8 cellular contexts compared by ENCODE assay signal in the genomic region with DNA sequence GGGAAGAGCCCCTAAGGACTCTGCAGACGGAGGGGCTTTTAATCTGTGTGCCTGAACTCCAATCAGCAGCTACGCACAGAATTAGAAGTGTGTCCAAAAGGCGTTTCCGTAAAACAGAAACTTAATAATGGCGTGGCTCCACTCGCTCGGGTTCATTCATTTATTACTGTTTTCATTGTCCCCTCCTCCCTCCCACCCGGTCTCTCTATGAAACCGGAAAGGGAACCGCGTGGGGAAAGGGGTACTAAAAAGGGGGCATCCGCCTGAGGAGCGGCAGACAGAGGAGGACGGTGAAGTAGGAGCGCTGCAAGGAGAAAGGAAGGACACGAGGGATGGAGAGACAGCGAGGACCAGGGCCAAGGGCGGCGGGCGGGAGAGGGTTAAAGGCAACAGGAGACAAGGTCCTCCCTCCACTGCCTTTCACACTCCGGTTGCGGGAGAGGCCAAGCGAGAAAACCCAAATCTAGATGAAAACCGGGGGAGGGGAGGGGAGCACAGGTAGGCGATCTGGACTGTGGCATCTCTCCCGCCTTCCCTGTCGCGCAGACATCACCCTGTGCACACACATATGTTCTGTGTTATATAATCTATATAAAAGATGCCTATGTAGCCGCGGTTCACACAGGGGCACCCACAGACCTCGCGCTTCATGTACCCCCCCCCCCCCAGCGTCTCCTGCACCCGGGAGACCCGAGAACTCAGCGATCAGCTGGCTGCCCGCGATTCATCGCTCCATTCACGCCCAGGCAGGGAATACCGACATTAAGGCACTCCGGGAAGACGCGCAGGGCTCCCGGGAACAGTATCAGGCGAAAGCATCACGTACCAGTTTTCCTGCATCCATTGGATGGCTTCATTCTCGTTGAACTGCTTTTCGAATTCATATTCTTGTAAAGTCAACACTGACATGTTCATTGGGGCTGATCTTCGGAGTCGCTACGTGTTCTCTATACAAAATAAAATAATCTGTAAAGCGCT. TPM values are rescaled to one million over a fixed set of nuclear protein-coding genes. Genes with fewer than 3 reads are reported as not detected.
DNase-seq lines count a peak whose midpoint lies in the region; ATAC-seq lines count a peak whose summit lies in the region.

No MANE protein-coding gene starts in this region.

- peak overlapping the region in 1 of 2 experiments; percentile 79 for H2BK12ac ChIP-seq in mesenchymal stem cell (ENCODE audit: low read length in 2 of 2)

- no peak overlapping the region for H2BK5ac ChIP-seq in mesenchymal stem cell (ENCODE audit: low read depth, low read length, poor library complexity, severe bottlenecking)

- DNase-seq in GF-D8 (lab: John Stamatoyannopoulos, UW) (peak; percentile 39), NCI-H69 (lab: John Stamatoyannopoulos, UW) (peak; percentile 70), mesenchymal stem cell (peak; percentile 68)
- peak; percentile 87 for DNase-seq in activated CD8-positive, alpha-beta memory T cell treated with anti-CD3 and anti-CD28 coated beads for 24 hours
- DNase-seq in effector memory CD4-positive, alpha-beta T cell: peak in 2 of 3 donors; percentile 8 to 12
- DNase-seq in stimulated activated CD8-positive, alpha-beta memory T cell treated with anti-CD3 and anti-CD28 coated beads, Interleukin-15, amount 100 ng/mL, for 48 hours (ENCODE audit: low read depth in 2 of 2): peak; percentile 37 to 38

- no peaks in the 10 kb centered on the region for H3K9me3 ChIP-seq in effector memory CD4-positive, alpha-beta T cell (ENCODE audit: control insufficient read depth, low read length)
- no peaks in the 10 kb centered on the region for H3K9me3 ChIP-seq in mesenchymal stem cell (ENCODE audit: control insufficient read depth, low read length)

- H2BK120ac ChIP-seq in mesenchymal stem cell (ENCODE audit: low read depth, low read length): peak overlapping the region; percentile 84

- peak overlapping the region; percentile 20 for H2AFZ ChIP-seq in mesenchymal stem cell (ENCODE audit: low read depth, low read length)

- H3K4ac ChIP-seq in mesenchymal stem cell (ENCODE audit: low read depth in 1 of 2, low read length in 2 of 2): peak overlapping the region; percentile 54 to 57

- H3K4me2 ChIP-seq in mesenchymal stem cell (ENCODE audit: low read length, poor library complexity, severe bottlenecking): peak overlapping the region; percentile 78

- H3K18ac ChIP-seq in mesenchymal stem cell (ENCODE audit: low read depth in 1 of 2, low read length in 2 of 2): peak overlapping the region; percentile 75 to 95

- peak overlapping the region; percentile 73 for H3K27ac ChIP-seq in effector memory CD4-positive, alpha-beta T cell (ENCODE audit: insufficient read depth, low read length, poor library complexity, severe bottlenecking)
- H3K27ac ChIP-seq in mesenchymal stem cell (ENCODE audit: low read length, poor library complexity, severe bottlenecking): peak overlapping the region; percentile 62

- H3K4me3 ChIP-seq in effector memory CD4-positive, alpha-beta T cell (ENCODE audit: insufficient read depth, low read depth, low read length, poor library complexity, severe bottlenecking): peak overlapping the region; percentile 95
- H3K4me3 ChIP-seq in mesenchymal stem cell (ENCODE audit: insufficient read depth in 1 of 2, low read depth in 1 of 2, low read length in 2 of 2): peak overlapping the region; percentile 94 to 96

- no peak overlapping the region for H4K91ac ChIP-seq in mesenchymal stem cell (ENCODE audit: low read length)

- H3K36me3 ChIP-seq in effector memory CD4-positive, alpha-beta T cell (ENCODE audit: control insufficient read depth, insufficient read depth, low read length): no peaks in the 10 kb centered on the region
- no peaks in the 10 kb centered on the region for H3K36me3 ChIP-seq in mesenchymal stem cell (ENCODE audit: control insufficient read depth in 1 of 2, insufficient read depth in 2 of 2, low read depth in 1 of 2, low read length in 2 of 2)

- no peak overlapping the region for H2AK5ac ChIP-seq in mesenchymal stem cell (ENCODE audit: low read length, severe bottlenecking)

- ATAC-seq in HG02759 (IDR thresholded peaks at IDR 0.05; ENCODE audit: unreplicated experiment) (peak; percentile 13), GM21528 (IDR thresholded peaks at IDR 0.05; ENCODE audit: low FRiP score, unreplicated experiment) (no peak)

- H3K23ac ChIP-seq in mesenchymal stem cell (ENCODE audit: low read length in 2 of 2): no peak overlapping the region

- H3K79me1 ChIP-seq in mesenchymal stem cell (replicated peaks; ENCODE audit: low read length, poor library complexity, severe bottlenecking): peaks cover 1% of the 10 kb centered on the region

- peak overlapping the region; percentile 92 for H3K9ac ChIP-seq in mesenchymal stem cell (ENCODE audit: low read length)

- H3K27me3 ChIP-seq in effector memory CD4-positive, alpha-beta T cell (replicated peaks; ENCODE audit: control insufficient read depth, insufficient read depth, low read length, poor library complexity, severe bottlenecking): no peaks in the 10 kb centered on the region
- H3K27me3 ChIP-seq in mesenchymal stem cell (ENCODE audit: control insufficient read depth in 1 of 2, insufficient read depth in 1 of 2, low read length in 2 of 2): no peaks in the 10 kb centered on the region

- under 1% methylated on average over 42 of the region's 53 CpGs for WGBS in mesenchymal stem cell

- peak overlapping the region; percentile 60 for H2BK15ac ChIP-seq in mesenchymal stem cell (ENCODE audit: low read depth, poor library complexity, severe bottlenecking)

- peaks cover 11% of the 10 kb centered on the region for H3K4me1 ChIP-seq in effector memory CD4-positive, alpha-beta T cell (ENCODE audit: control insufficient read depth, insufficient read depth, low read length, poor library complexity, severe bottlenecking)
- peaks cover 3% of the 10 kb centered on the region for H3K4me1 ChIP-seq in mesenchymal stem cell (ENCODE audit: control insufficient read depth, insufficient read depth, low read depth, low read length)

- no peak overlapping the region for H4K8ac ChIP-seq in mesenchymal stem cell (ENCODE audit: low read length)

- peak overlapping the region in 1 of 2 experiments; percentile 72 for H3K14ac ChIP-seq in mesenchymal stem cell (ENCODE audit: low read length in 2 of 2)

RNA-seq across cellular contexts. Expression of a gene that starts 0.7 kb away (rescaled TPM):
- 49.2 TPM for polyA plus RNA-seq in mesenchymal stem cell (2013, experiment 1 of 2)
- 50.6 TPM for polyA plus RNA-seq in mesenchymal stem cell (2013, experiment 2 of 2)

Comparison
In these comparisons a context has a peak if more than half of its experiments do, and no peak if none do; other contexts are left out.
1. DNase-seq: peak in every context shown above with its lines; median percentile 87 in activated CD8-positive, alpha-beta memory T cell treated with anti-CD3 and anti-CD28 coated beads for 24 hours; 70 in NCI-H69; 68 in mesenchymal stem cell; 39 in GF-D8; 38 in stimulated activated CD8-positive, alpha-beta memory T cell treated with anti-CD3 and anti-CD28 coated beads, Interleukin-15, amount 100 ng/mL, for 48 hours; 10 in effector memory CD4-positive, alpha-beta T cell.